ENCODE assay signal across 20 cellular contexts in the genomic region with DNA sequence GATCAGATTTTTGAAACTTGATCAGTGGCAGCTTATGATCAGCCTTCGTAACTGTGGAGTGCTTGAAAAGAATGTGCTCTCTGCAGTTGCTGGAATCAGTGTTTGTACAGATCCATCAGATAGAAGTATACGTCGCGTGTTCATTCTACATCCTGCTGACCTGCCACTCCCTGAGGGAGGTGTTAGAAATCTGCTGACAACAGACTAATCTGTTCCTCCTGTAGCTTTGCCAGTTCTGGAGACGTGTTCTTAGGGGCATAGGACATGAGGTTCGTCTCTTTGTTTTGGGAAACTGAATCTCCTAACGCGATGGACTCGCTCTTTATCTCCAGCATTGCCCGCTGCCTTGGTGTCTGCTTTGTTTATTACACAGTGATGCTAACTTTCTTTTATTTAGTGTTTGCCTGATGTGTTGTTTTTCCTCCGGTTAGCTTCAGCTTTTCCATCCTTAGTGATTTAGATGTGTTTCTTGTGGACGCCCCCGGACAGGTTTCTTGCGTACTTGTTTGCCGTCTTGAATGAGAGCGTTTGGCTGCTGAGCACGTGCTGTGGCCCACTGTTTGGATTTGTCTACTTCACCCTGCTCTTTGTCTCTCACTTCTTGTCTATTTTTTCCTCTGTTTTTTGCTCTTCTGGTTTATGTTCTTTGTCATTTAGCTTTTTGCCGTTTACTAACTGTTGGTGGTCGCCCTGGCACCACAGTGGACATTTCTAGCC. TPM values are rescaled to one million over a fixed set of nuclear protein-coding genes. Genes with fewer than 3 reads are reported as not detected.
DNase-seq lines count a peak whose midpoint lies in the region; ATAC-seq and TF ChIP-seq lines count a peak whose summit lies in the region.
"Had no signal": no experiment of that assay in that cellular context is flagged by ENCODE, and none has a peak within 500 bp of the region (broad histone marks: within the 10 kb centered on the region; RNA-seq: fewer than 3 reads in every experiment).

No MANE protein-coding gene starts in this region.

- H3K4me3 ChIP-seq in cardiac muscle cell (no peak overlapping the region), hepatocyte (no peak overlapping the region)
- H3K4me3 ChIP-seq: GM12878, MG63, right atrium auricular region, SJCRH30, uterus had no signal

- peaks cover 13% of the 10 kb centered on the region for H3K4me1 ChIP-seq in cardiac muscle cell (ENCODE audit: low read depth)
- H3K4me1 ChIP-seq in hepatocyte (ENCODE audit: insufficient read depth) = peaks cover under 1% of the 10 kb centered on the region
- H3K4me1 ChIP-seq: right atrium auricular region, uterus had no signal

- H3K27me3 ChIP-seq in cardiac muscle cell = no peaks in the 10 kb centered on the region
- H3K27me3 ChIP-seq in hepatocyte = no peaks in the 10 kb centered on the region
- H3K27me3 ChIP-seq: MG63, right atrium auricular region, SJCRH30, uterus had no signal

- no peaks in the 10 kb centered on the region for H3K27me3 Mint-ChIP-seq in T-helper 17 cell
- H3K27me3 Mint-ChIP-seq in type B pancreatic cell = no peaks in the 10 kb centered on the region
- H3K27me3 Mint-ChIP-seq: CD4-positive, CD25-positive, alpha-beta regulatory T cell had no signal

- H3K27ac ChIP-seq in cardiac muscle cell = peak overlapping the region; percentile 62
- H3K27ac ChIP-seq in hepatocyte = peak overlapping the region; percentile 55
- H3K27ac ChIP-seq: right atrium auricular region, SJCRH30, uterus had no signal

- no peaks in the 10 kb centered on the region for H3K9me2 ChIP-seq in hepatocyte (replicated peaks; ENCODE audit: insufficient read depth)

- no peaks in the 10 kb centered on the region for H4K20me1 ChIP-seq in hepatocyte (ENCODE audit: insufficient read depth, poor library complexity, severe bottlenecking)

- H3K36me3 Mint-ChIP-seq in T-helper 17 cell (ENCODE audit: low read depth) = peaks cover 8% of the 10 kb centered on the region
- H3K36me3 Mint-ChIP-seq in type B pancreatic cell = peaks cover 17% of the 10 kb centered on the region

- TF ChIP-seq CTCF in cardiac muscle cell (IDR thresholded peaks at IDR 0.05; ENCODE audit: low read depth, low read length) = no peak
- no peak for TF ChIP-seq CTCF in hepatocyte (IDR thresholded peaks at IDR 0.05; ENCODE audit: poor library complexity)
- no peak for TF ChIP-seq CTCF in type B pancreatic cell (conservative IDR thresholded peaks at IDR 0.05)

- no peak overlapping the region for H3K4me3 Mint-ChIP-seq in T-helper 17 cell
- peak overlapping the region; percentile 29 for H3K4me3 Mint-ChIP-seq in type B pancreatic cell
- H3K4me3 Mint-ChIP-seq: activated T-cell treated with anti-CD3 and anti-CD28 coated beads, Interleukin-2, amount 50 U/mL, for 72 hours had no signal

- 70% methylated on average over 19 of the region's 19 CpGs for WGBS in hepatocyte (ENCODE audit: low lambda C conversion rate, missing lambda C conversion rate)

- H3K4me1 Mint-ChIP-seq in T-helper 17 cell = peaks cover 23% of the 10 kb centered on the region
- peaks cover 24% of the 10 kb centered on the region for H3K4me1 Mint-ChIP-seq in type B pancreatic cell (ENCODE audit: unreplicated experiment)

- H3K27ac Mint-ChIP-seq in T-helper 17 cell (peak overlapping the region; percentile 47), type B pancreatic cell (peak overlapping the region; percentile 86)
- H3K27ac Mint-ChIP-seq: activated T-cell treated with anti-CD3 and anti-CD28 coated beads, Interleukin-2, amount 50 U/mL, for 72 hours had no signal

- no peaks in the 10 kb centered on the region for H3K9me3 Mint-ChIP-seq in type B pancreatic cell

- intact Hi-C loops in left ventricle myocardium superior (cut with micrococcal nuclease) (no loop called here), left colon (cut with DNase I, micrococcal nuclease) (no loop called here)

- ATAC-seq in left ventricle myocardium superior (no peak), T-helper 17 cell (no peak), left colon (no peak)
- ATAC-seq: activated CD4-positive, CD25-positive, alpha-beta regulatory T cell treated with anti-CD3 and anti-CD28 coated beads, Interleukin-2, amount 50 U/mL, for 24 hours; activated T-cell treated with anti-CD3 and anti-CD28 coated beads, Interleukin-2, amount 50 U/mL, for 72 hours; GM12878 had no signal

- H3K36me3 ChIP-seq in cardiac muscle cell = no peaks in the 10 kb centered on the region
- H3K36me3 ChIP-seq in hepatocyte (replicated peaks; ENCODE audit: insufficient read depth, low read depth) = no peaks in the 10 kb centered on the region
- H3K36me3 ChIP-seq: SJCRH30, uterus had no signal

- DNase-seq in cardiac muscle cell (ENCODE audit: low read depth in 1 of 2, low spot score in 1 of 2) (no peak), left ventricle myocardium superior (no peak), T-helper 17 cell (peak in 1 of 3 donors; percentile 1), hepatocyte (ENCODE audit: low spot score) (no peak), type B pancreatic cell (ENCODE audit: extremely low spot score, unreplicated experiment) (no peak), NCI-H1930 (lab: John Stamatoyannopoulos, UW) (no peak), left colon (no peak), NCI-H226 (no peak)
- DNase-seq: activated T-cell treated with anti-CD3 and anti-CD28 coated beads, Interleukin-2, amount 50 U/mL, for 72 hours; CD4-positive, CD25-positive, alpha-beta regulatory T cell; MG63; NCI-H1436 treated with DMSO at 0.1 percent for 48 hours; NCI-H82; occipital lobe; SJCRH30; uterus had no signal

- H3K79me2 ChIP-seq in hepatocyte = no peaks in the 10 kb centered on the region

- H3K9me3 ChIP-seq in cardiac muscle cell (ENCODE audit: low read depth) = no peaks in the 10 kb centered on the region
- no peaks in the 10 kb centered on the region for H3K9me3 ChIP-seq in T-helper 17 cell (ENCODE audit: control insufficient read depth, low read length, poor library complexity, severe bottlenecking)
- no peaks in the 10 kb centered on the region for H3K9me3 ChIP-seq in hepatocyte (ENCODE audit: low read depth)
- H3K9me3 ChIP-seq: MG63, right atrium auricular region, SJCRH30, uterus had no signal

- H3K4me2 ChIP-seq in hepatocyte = peak overlapping the region; percentile 15

- H2AFZ ChIP-seq in hepatocyte = no peak overlapping the region

RNA-seq across cellular contexts. Expression of gene GAL3ST2, which starts 17.4 kb away (rescaled TPM):
- total RNA-seq in cardiac muscle cell (0.18 and 1.2 TPM in 2 replicates), left ventricle myocardium superior (not detected), T-helper 17 cell (1 to 10 TPM; 2.2 to 2.4 TPM), hepatocyte (0.20 and 0.53 TPM in 2 replicates), type B pancreatic cell (ENCODE audit: low replicate concordance) (0.19 and 0.29 TPM in 2 replicates), left colon (10 to 100 TPM; 50.8 to 69.8 TPM)
- polyA plus RNA-seq in cardiac muscle cell (not detected in 2 replicates), hepatocyte (not detected in 2 replicates)
- total RNA-seq: SJCRH30 had no signal
- polyA plus RNA-seq: CD4-positive, CD25-positive, alpha-beta regulatory T cell had no signal

RNA-seq across cellular contexts. Expression of gene D2HGDH, which starts 24.8 kb away (rescaled TPM):
- total RNA-seq in cardiac muscle cell = 19.4 and 26.8 TPM in 2 replicates
- 23.4 and 24.6 TPM in 2 replicates for polyA plus RNA-seq in cardiac muscle cell
- 19.2 TPM for total RNA-seq in left ventricle myocardium superior
- 10 to 100 TPM; 28.0 to 32.6 TPM for total RNA-seq in T-helper 17 cell
- 12.9 TPM in 2 replicates for total RNA-seq in hepatocyte
- polyA plus RNA-seq in hepatocyte = 41.2 and 54.8 TPM in 2 replicates
- total RNA-seq in type B pancreatic cell (ENCODE audit: low replicate concordance) = 17.3 and 36.0 TPM in 2 replicates
- total RNA-seq in left colon = 10 to 100 TPM; 72.8 to 75.3 TPM

RNA-seq across cellular contexts. Expression of gene NEU4, which starts 49.7 kb away (rescaled TPM):
- total RNA-seq in cardiac muscle cell (0.56 and 1.8 TPM in 2 replicates), left ventricle myocardium superior (0.52 TPM), T-helper 17 cell (1 to 10 TPM; 4.1 to 9.4 TPM), hepatocyte (6.8 and 9.3 TPM in 2 replicates), type B pancreatic cell (ENCODE audit: low replicate concordance) (0.19 and 0.51 TPM in 2 replicates), left colon (100 to 1,000 TPM in 1 of 2 donors, 10 to 100 TPM in 1; 32.3 to 124 TPM)
- polyA plus RNA-seq in cardiac muscle cell (0.13 and 1.6 TPM in 2 replicates), hepatocyte (8.7 and 10.2 TPM in 2 replicates)
- total RNA-seq: activated CD8-positive, alpha-beta memory T cell treated with anti-CD3 and anti-CD28 coated beads for 36 hours had no signal

RNA-seq across cellular contexts. Expression of gene ING5, which starts 57.4 kb away (rescaled TPM):
- 39.4 and 53.6 TPM in 2 replicates for total RNA-seq in cardiac muscle cell
- 16.3 and 26.3 TPM in 2 replicates for polyA plus RNA-seq in cardiac muscle cell
- total RNA-seq in left ventricle myocardium superior = 16.0 TPM
- 10 to 100 TPM; 50.2 to 60.8 TPM for total RNA-seq in T-helper 17 cell
- 17.5 and 33.4 TPM in 2 replicates for total RNA-seq in hepatocyte
- 27.6 and 28.9 TPM in 2 replicates for polyA plus RNA-seq in hepatocyte
- 37.6 and 48.8 TPM in 2 replicates for total RNA-seq in type B pancreatic cell (ENCODE audit: low replicate concordance)
- total RNA-seq in left colon = 10 to 100 TPM; 26.7 to 27.6 TPM

Comparison
In these comparisons a context has a peak if more than half of its experiments do, and no peak if none do; other contexts are left out.
1. RNA of gene GAL3ST2, which starts 17.4 kb away (total RNA-seq): 50.8 to 69.8 TPM in left colon; 2.2 to 2.4 TPM in T-helper 17 cell, 0.18 to 1.2 TPM in cardiac muscle cell, 0.20 to 0.53 TPM in hepatocyte, 0.19 to 0.29 TPM in type B pancreatic cell and not detected in left ventricle myocardium superior (single experiment); every median in the first group is over 10 times any median in the second.